In the genomic region with DNA sequence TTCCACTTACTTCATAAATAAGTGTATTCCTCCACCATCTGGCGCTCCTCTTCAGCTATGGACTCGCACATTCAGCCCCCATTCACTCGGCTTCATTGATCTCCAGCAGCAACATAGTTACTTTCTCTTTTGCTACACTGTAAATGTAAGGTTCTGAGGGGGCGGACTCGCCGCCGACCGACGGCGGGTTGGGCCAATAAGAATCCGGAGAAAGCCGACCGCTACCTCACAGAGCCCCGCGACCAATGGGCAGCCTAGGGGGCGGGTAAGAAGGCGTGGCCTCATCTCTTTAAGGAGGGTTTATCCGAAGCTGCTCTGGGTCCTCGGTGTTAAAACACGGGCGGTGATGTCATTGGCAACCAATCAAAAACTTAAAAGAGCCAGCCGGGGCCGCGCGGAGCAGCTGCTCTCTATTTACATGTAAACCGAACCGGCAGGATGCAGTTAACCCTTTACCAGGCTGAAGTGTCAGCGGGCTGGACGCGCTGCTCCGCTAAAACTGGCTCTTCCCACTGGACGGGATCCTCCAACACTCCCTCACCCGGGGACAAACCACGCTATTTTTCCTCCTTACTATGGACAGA, we compare ENCODE assay signal across 8 cellular contexts. TPM values are rescaled to one million over a fixed set of nuclear protein-coding genes. Genes with fewer than 3 reads are reported as not detected.
A peak's percentile ranks its signal among the peaks of the same experiment; 100 is the strongest.
DNase-seq lines count a peak whose midpoint lies in the region; ATAC-seq and TF ChIP-seq lines count a peak whose summit lies in the region.

Gene DUSP10, minus strand, starts transcription at position 119 of the 584 bp plus-strand sequence. CDS start 2,345 bp downstream, outside the sequence.

- H3K36me3 ChIP-seq in lung (ENCODE audit: control insufficient read depth in 2 of 2, insufficient read depth in 2 of 2, low read length in 2 of 2), result peaks cover 0 to 5% of the 10 kb centered on the region in 2 donors

- peak within 1 kb of the TSS; percentile 57 for H3K4me3 ChIP-seq in lung

- ATAC-seq in GM19468 (IDR thresholded peaks at IDR 0.05; ENCODE audit: extremely low read depth, unreplicated experiment), result peak; percentile 86
- ATAC-seq in lung (ENCODE audit: insufficient read depth, low FRiP score), result peak; percentile 97

- DNase-seq in CMK (ENCODE audit: low read depth), result peak; percentile 96
- peak; percentile 96 for DNase-seq in HS-27A (ENCODE audit: low read depth)
- DNase-seq in NK-92 (lab: John Stamatoyannopoulos, UW; ENCODE audit: unreplicated experiment), result peak; percentile 87
- DNase-seq in activated CD8-positive, alpha-beta memory T cell treated with anti-CD3 and anti-CD28 coated beads for 1 hour (ENCODE audit: extremely low read depth in 1 of 2, low read depth in 1 of 2), result peak; percentile 95 to 97
- peak; percentile 97 for DNase-seq in effector CD8-positive, alpha-beta T cell (lab: John Stamatoyannopoulos, UW)
- DNase-seq in lung (ENCODE audit: low spot score), result peak; percentile 100
- peak; percentile 94 to 98 (median 97) for DNase-seq in stimulated activated CD4-positive, alpha-beta T cell treated with anti-CD3 and anti-CD28 coated beads, TNF-alpha, amount 100 ng/mL, for 24 hours (ENCODE audit: low read depth in 3 of 3)

- peak; percentile 1 for TF ChIP-seq CTCF in lung (IDR thresholded peaks at IDR 0.05; ENCODE audit: control extremely low read depth, extremely low read depth)

- H3K27ac ChIP-seq in lung (ENCODE audit: low read depth in 1 of 2, low read length in 1 of 2), result peak within 1 kb of the TSS; percentile 98 to 99

- no peaks in the 10 kb centered on the region for H3K9me3 ChIP-seq in lung (ENCODE audit: control insufficient read depth in 2 of 2, insufficient read depth in 1 of 2, low read length in 1 of 2)

- 0% methylated on average over 34 of the region's 34 CpGs for WGBS in lung, 2 donors

- peaks cover 3 to 8% of the 10 kb centered on the region in 2 donors for H3K4me1 ChIP-seq in lung (ENCODE audit: control insufficient read depth in 2 of 2, insufficient read depth in 2 of 2, low read length in 2 of 2)

- no peaks in the 10 kb centered on the region for H3K27me3 ChIP-seq in lung (ENCODE audit: control insufficient read depth, insufficient read depth)

RNA-seq across cellular contexts. Expression of gene DUSP10, which starts in this region (rescaled TPM):
- total RNA-seq in lung, result 10 to 100 TPM; 12.0 to 17.2 TPM
- 10 to 100 TPM in 1 of 2 donors, 1 to 10 TPM in 1; 5.3 to 11.0 TPM for polyA plus RNA-seq in lung

Comparison
In these comparisons a context has a peak if more than half of its experiments do, and no peak if none do; other contexts are left out.
1. Peak in every context shown above with its lines: DNase-seq, ATAC-seq, H3K4me3 ChIP-seq and H3K27ac ChIP-seq.